ENCODE assay signal across 29 cellular contexts in the genomic region with DNA sequence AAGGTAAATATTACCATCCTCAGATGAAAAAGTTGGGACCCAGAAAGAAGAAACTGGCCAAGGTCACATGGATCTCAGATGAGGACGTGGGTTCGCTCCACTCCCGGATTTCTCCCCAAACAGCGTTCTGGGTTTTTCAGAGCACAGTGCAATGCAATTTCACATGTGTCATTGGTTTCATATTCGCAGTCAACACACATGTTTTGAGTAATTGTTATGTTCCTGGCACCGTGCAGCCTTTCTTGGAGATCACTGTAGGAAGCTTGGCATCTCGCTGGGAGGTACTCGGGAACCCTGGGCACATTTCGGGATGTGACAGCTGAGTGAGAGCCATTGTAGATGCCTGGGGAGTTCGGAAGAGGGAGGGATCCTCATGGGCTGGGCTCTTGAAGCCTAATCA.
"Had no signal": no experiment of that assay in that cellular context is flagged by ENCODE, and none has a peak within 500 bp of the region (broad histone marks: within the 10 kb centered on the region; RNA-seq: fewer than 3 reads in every experiment).

No MANE protein-coding gene starts in this region.

- H3K79me2 ChIP-seq: parathyroid adenoma had no signal

- H3K36me3 ChIP-seq: ovary, right lobe of liver, spleen, suprapubic skin, tibial artery, transverse colon, upper lobe of right lung, uterus had no signal

- H2AFZ ChIP-seq: parathyroid adenoma had no signal

- H3K27me3 ChIP-seq: ovary, right lobe of liver, suprapubic skin, testis, uterus had no signal

- H3K4me3 ChIP-seq: ovary, psoas muscle, right lobe of liver, skin epidermis, smooth muscle cell, spleen, suprapubic skin, testis, tibial artery, transverse colon, upper lobe of right lung, uterus had no signal

- DNase-seq: naive thymus-derived CD8-positive, alpha-beta T cell; nephron progenitor cell; occipital lobe; ovary; posterior cingulate gyrus; psoas muscle; right cardiac atrium; right lobe of liver; spleen; stimulated activated CD4-positive, alpha-beta T cell treated with anti-CD3 and anti-CD28 coated beads, Interleukin-12 subunit alpha, Interleukin-12 subunit beta, amount 100 ng/mL, for 4 hours; stimulated activated CD4-positive, alpha-beta T cell treated with anti-CD3 and anti-CD28 coated beads, Interleukin-1b, Interleukin-23, amount 100 ng/mL, for 48 hours; stimulated activated CD4-positive, alpha-beta T cell treated with anti-CD3 and anti-CD28 coated beads, Interleukin-4, amount 100 ng/mL, for 1 hour; stimulated activated CD4-positive, alpha-beta T cell treated with anti-CD3 and anti-CD28 coated beads, Interleukin-4, amount 100 ng/mL, for 4 hours; stimulated activated CD8-positive, alpha-beta memory T cell treated with anti-CD3 and anti-CD28 coated beads, Interleukin-4, amount 100 ng/mL, for 48 hours; stimulated activated naive CD4-positive, alpha-beta T cell; stimulated activated naive CD8-positive, alpha-beta T cell treated with anti-CD3 and anti-CD28 coated beads, Interleukin-15, amount 100 ng/mL, for 72 hours; stimulated activated naive CD8-positive, alpha-beta T cell treated with anti-CD3 and anti-CD28 coated beads, Interleukin-15, Interleukin-2, amounts not matched to agents 100 U/mL and 50 U/mL, for 24 hours; substantia nigra; testis; tibial artery; transverse colon; upper lobe of right lung; uterus had no signal

- H3K27ac ChIP-seq: ovary, parathyroid adenoma, psoas muscle, spleen, suprapubic skin, testis, tibial artery, transverse colon, upper lobe of right lung, uterus had no signal

- ATAC-seq: naive thymus-derived CD8-positive, alpha-beta T cell; natural killer cell treated with Interleukin-12 subunit alpha and Interleukin-12 subunit beta and Interleukin-15 and Interleukin-18, amount 100 ng/mL, for 72 hours; psoas muscle; right cardiac atrium; right lobe of liver; stimulated activated memory B cell treated with anti-CD40 and anti-IgM and Interleukin-4, amounts not matched to agents 10 μg/mL and 1 μg/mL and 100 μg/mL, for 72 hours; stimulated activated naive CD8-positive, alpha-beta T cell treated with anti-CD3 and anti-CD28 coated beads, Interleukin-15, amount 100 ng/mL, for 72 hours; stimulated activated naive CD8-positive, alpha-beta T cell treated with anti-CD3 and anti-CD28 coated beads, Interleukin-15, Interleukin-2, amounts not matched to agents 100 U/mL and 50 U/mL, for 24 hours; upper lobe of right lung had no signal

- H3K4me1 ChIP-seq: parathyroid adenoma, spleen, transverse colon, upper lobe of right lung had no signal

- H3K9me3 ChIP-seq: ovary, psoas muscle, right lobe of liver, spleen, suprapubic skin, testis, tibial artery, transverse colon, upper lobe of right lung, uterus had no signal

- H3K4me2 ChIP-seq: smooth muscle cell had no signal

- H3K9ac ChIP-seq: parathyroid adenoma had no signal
